In the genomic region with DNA sequence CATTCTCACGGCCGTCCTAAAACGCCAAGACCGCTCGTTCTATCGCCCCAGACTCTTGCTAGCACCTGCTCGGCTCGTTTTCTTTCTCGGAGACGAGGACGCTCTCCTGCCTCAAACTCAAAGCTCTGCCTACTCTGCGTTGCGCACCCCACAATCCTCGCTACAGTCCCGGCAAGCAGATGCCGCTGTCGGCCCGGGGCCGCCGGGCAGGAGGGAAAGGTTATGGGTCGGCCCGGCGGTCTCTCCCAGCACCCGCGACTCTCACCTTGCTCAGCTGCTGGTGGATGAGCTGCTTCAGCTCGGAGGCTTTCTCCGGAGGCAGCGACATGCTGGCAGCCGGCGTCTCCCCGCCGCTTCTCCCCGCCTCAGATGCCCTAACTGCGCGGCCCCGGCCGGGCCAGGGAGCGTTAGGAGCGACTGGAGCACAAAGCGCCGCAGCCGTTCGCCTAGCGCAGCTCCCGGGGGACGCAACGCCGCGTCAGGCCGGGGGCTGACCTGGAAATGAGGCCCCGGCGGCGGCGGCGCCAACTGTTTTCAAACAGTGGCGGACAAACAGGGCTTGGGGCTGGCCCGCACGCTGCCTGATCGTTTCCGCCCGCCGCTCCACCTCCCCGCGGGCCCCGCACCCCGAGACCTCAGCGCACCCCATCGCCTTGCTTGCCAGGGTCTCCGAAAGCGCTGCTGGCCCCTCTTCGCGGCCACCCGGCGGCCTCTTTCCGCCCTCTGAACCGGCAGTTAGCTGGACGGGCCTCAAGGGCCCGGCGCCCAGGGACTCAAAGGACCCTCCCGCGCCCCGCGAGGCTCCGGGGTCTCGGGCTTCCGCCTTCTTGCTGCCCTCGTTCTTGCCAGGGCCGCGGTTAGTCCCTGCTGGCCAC, we compare ENCODE assay signal across 8 cellular contexts. TPM values are rescaled to one million over a fixed set of nuclear protein-coding genes. Genes with fewer than 3 reads are reported as not detected.
A peak's percentile ranks its signal among the peaks of the same experiment; 100 is the strongest.
DNase-seq lines count a peak whose midpoint lies in the region; ATAC-seq and TF ChIP-seq lines count a peak whose summit lies in the region.

Gene CEP76 (minus strand): TSS at position 503 of the 875 bp plus-strand sequence. CDS start 175 bp downstream, at position 328.
A gene with protein sequence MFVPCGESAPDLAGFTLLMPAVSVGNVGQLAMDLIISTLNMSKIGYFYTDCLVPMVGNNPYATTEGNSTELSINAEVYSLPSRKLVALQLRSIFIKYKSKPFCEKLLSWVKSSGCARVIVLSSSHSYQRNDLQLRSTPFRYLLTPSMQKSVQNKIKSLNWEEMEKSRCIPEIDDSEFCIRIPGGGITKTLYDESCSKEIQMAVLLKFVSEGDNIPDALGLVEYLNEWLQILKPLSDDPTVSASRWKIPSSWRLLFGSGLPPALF (plus strand): TSS at position 822 of the 875 bp plus-strand sequence. CDS start 66 bp downstream, outside the sequence.

- H3K36me3 Mint-ChIP-seq in CD4-positive, alpha-beta T cell (ENCODE audit: low read depth): peaks cover 56% of the 10 kb centered on the region

- CTCF ChIA-PET in CD4-positive, alpha-beta T cell (lab: Charles Lee): interaction anchor here (1.3 kb wide), 2 partner anchors 232 to 325 kb away, joined by 3 to 4 read pairs; partner anchors contain the start of gene AFG3L2

- no peaks in the 10 kb centered on the region for H3K27me3 ChIP-seq in CD4-positive, alpha-beta T cell (ENCODE audit: control insufficient read depth, insufficient read depth, low read length)

- peak within 1 kb of the TSS; percentile 88 for H3K27ac ChIP-seq in CD4-positive, alpha-beta T cell (ENCODE audit: low read depth, low read length)

- H3K9me3 ChIP-seq in CD4-positive, alpha-beta T cell (ENCODE audit: control insufficient read depth, low read length): no peaks in the 10 kb centered on the region

- H3K27me3 Mint-ChIP-seq in CD4-positive, alpha-beta T cell: no peaks in the 10 kb centered on the region

- POLR2A ChIA-PET in CD4-positive, alpha-beta T cell (lab: Charles Lee): interaction anchor here (0.7 to 3.3 kb wide), 13 partner anchors 9 to 910 kb away, joined by 3 to 40 read pairs (median 5); partner anchors contain the start of genes AFG3L2, CEP192, IMPA2 and PTPN2

- H3K9me3 Mint-ChIP-seq in CD4-positive, alpha-beta T cell: no peaks in the 10 kb centered on the region

- peak; percentile 73 for ATAC-seq in CD4-positive, alpha-beta T cell (ENCODE audit: poor library complexity)
- ATAC-seq in GM19438 (IDR thresholded peaks at IDR 0.05; ENCODE audit: low read depth, unreplicated experiment) (peak; percentile 79), HG03571 (IDR thresholded peaks at IDR 0.05; ENCODE audit: unreplicated experiment) (peak; percentile 77)

- intact Hi-C loops in CD4-positive, alpha-beta T cell (cut with DNase I, micrococcal nuclease): loop anchor here (2.0 to 5.0 kb wide), 6 partner anchors 42 to 1024 kb away; partner anchors contain the start of genes AFG3L2 (in 1 of the 2), CEP192 (in 1 of the 2), FAM210A (in 1 of the 2) and RNMT (in 1 of the 2)

- peak within 1 kb of the TSS; percentile 94 for H3K4me3 Mint-ChIP-seq in CD4-positive, alpha-beta T cell

- no peak for TF ChIP-seq CTCF in CD4-positive, alpha-beta T cell (IDR thresholded peaks at IDR 0.05)

- DNase-seq in CD4-positive, alpha-beta T cell: peak; percentile 69 to 84 (median 76)
- peak; percentile 57 for DNase-seq in NK-92 treated with Interleukin-12 subunit alpha and Interleukin-12 subunit beta, amount 100 ng/mL, for 24 hours (lab: John Stamatoyannopoulos, UW)
- peak; percentile 49 to 69 for DNase-seq in activated CD8-positive, alpha-beta memory T cell treated with anti-CD3 and anti-CD28 coated beads for 1 hour (ENCODE audit: extremely low read depth in 1 of 2, low read depth in 1 of 2)
- peak; percentile 75 for DNase-seq in effector CD4-positive, alpha-beta T cell
- peak; percentile 87 for DNase-seq in medulla oblongata (ENCODE audit: extremely low spot score)
- peak; percentile 72 to 79 (median 75) for DNase-seq in stimulated activated CD4-positive, alpha-beta T cell treated with anti-CD3 and anti-CD28 coated beads, TNF-alpha, amount 100 ng/mL, for 48 hours (ENCODE audit: low read depth in 3 of 3)

- H3K4me1 Mint-ChIP-seq in CD4-positive, alpha-beta T cell (ENCODE audit: low read depth): peaks cover 53% of the 10 kb centered on the region

- peak within 1 kb of the TSS; percentile 85 for H3K27ac Mint-ChIP-seq in CD4-positive, alpha-beta T cell

RNA-seq across cellular contexts. Expression of gene CEP76, which starts in this region (rescaled TPM):
- total RNA-seq in CD4-positive, alpha-beta T cell: 1 to 10 TPM; 8.0 to 8.7 TPM

RNA-seq across cellular contexts. Expression of the second gene that starts in this region (rescaled TPM):
- total RNA-seq in CD4-positive, alpha-beta T cell: 10 to 100 TPM; 58.4 to 61.7 TPM

Comparison
In these comparisons a context has a peak if more than half of its experiments do, and no peak if none do; other contexts are left out.
1. Peak in every context shown above with its lines: DNase-seq, ATAC-seq and H3K27ac ChIP-seq.